ENCODE assay signal across 14 cellular contexts in genomic region chrX:21775128-21775527, GRCh38. TPM values are rescaled to one million over a fixed set of nuclear protein-coding genes. Genes with fewer than 3 reads are reported as not detected.
"Had no signal": no experiment of that assay in that cellular context is flagged by ENCODE, and none has a peak within 500 bp of the region (broad histone marks: within the 10 kb centered on the region; RNA-seq: fewer than 3 reads in every experiment).

No MANE protein-coding gene starts in this region.

RNA-seq across cellular contexts. Expression of gene SMPX, which starts 17.2 kb away (rescaled TPM):
- total RNA-seq: activated naive CD4-positive, alpha-beta T cell treated with anti-CD3 and anti-CD28 coated beads for 36 hours; activated naive CD4-positive, alpha-beta T cell treated with anti-CD3 and anti-CD28 coated beads, Interleukin-2, amount 50 U/mL, for 72 hours; activated naive CD8-positive, alpha-beta T cell treated with anti-CD3 and anti-CD28 coated beads for 36 hours; activated naive CD8-positive, alpha-beta T cell treated with anti-CD3 and anti-CD28 coated beads, Interleukin-2, amount 10 ng/mL, durations not matched to agents 7 days and 5 days; activated T-cell treated with anti-CD3 and anti-CD28 coated beads, Interleukin-2, amount 50 U/mL, for 4 hours; activated T-cell treated with anti-CD3 and anti-CD28 coated beads, Interleukin-2, amount 50 U/mL, for 72 hours; activated T-helper 1 cell treated with anti-CD3 and anti-CD28 coated beads, Interleukin-12 subunit alpha, Interleukin-12 subunit beta, Interleukin-2, Interleukin-4 antibody, amounts not matched to agents 30 ng/mL and 10 ng/mL and 1 ng/mL, durations not matched to agents 14 hours and 24 hours and 36 hours; activated T-helper 17 cell treated with anti-CD3 and anti-CD28 coated beads, Interleukin-2, amount 50 U/mL, for 72 hours; activated T-helper 2 cell treated with anti-CD3 and anti-CD28 coated beads, Interferon-gamma antibody, Interleukin-2, Interleukin-4, amounts not matched to agents 10 μg/mL and 5 μg/mL and 100 μg/mL, durations not matched to agents 14 hours and 24 hours and 36 hours; adrenal gland; ascending aorta; astrocyte; body of pancreas; bronchial epithelial cell had no signal
